31 cellular contexts compared by ENCODE assay signal in genomic region chrX:10006770-10007169, GRCh38. TPM values are rescaled to one million over a fixed set of nuclear protein-coding genes. Genes with fewer than 3 reads are reported as not detected.
"Had no signal": no experiment of that assay in that cellular context is flagged by ENCODE, and none has a peak within 500 bp of the region (broad histone marks: within the 10 kb centered on the region; RNA-seq: fewer than 3 reads in every experiment).

No MANE protein-coding gene starts in this region.

- H3K36me3 ChIP-seq: ascending aorta, cardiac muscle cell, gastroesophageal sphincter, left lung, pancreas, prostate gland, upper lobe of left lung had no signal

- ATAC-seq: effector memory CD8-positive, alpha-beta T cell; gastroesophageal sphincter; left lung; naive thymus-derived CD4-positive, alpha-beta T cell; pancreas; T-cell had no signal

- H3K27ac ChIP-seq: ascending aorta, cardiac muscle cell, coronary artery, gastroesophageal sphincter, left lung, pancreas, prostate gland, upper lobe of left lung, VCaP had no signal

- H3K36me3 Mint-ChIP-seq: activated naive CD4-positive, alpha-beta T cell treated with anti-CD3 and anti-CD28 coated beads, Interleukin-2, amount 10 ng/mL, durations not matched to agents 7 days and 5 days; activated naive CD8-positive, alpha-beta T cell treated with anti-CD3 and anti-CD28 coated beads, Interleukin-2, amount 10 ng/mL, durations not matched to agents 7 days and 5 days; brain; immature natural killer cell; T-cell had no signal

- H3K9me3 Mint-ChIP-seq: activated naive CD4-positive, alpha-beta T cell treated with anti-CD3 and anti-CD28 coated beads, Interleukin-2, amount 10 ng/mL, durations not matched to agents 7 days and 5 days; activated naive CD8-positive, alpha-beta T cell treated with anti-CD3 and anti-CD28 coated beads, Interleukin-2, amount 10 ng/mL, durations not matched to agents 7 days and 5 days; effector memory CD8-positive, alpha-beta T cell; immature natural killer cell; naive thymus-derived CD4-positive, alpha-beta T cell; stimulated activated naive CD8-positive, alpha-beta T cell treated with anti-CD3 and anti-CD28 coated beads, Interleukin-15, Interleukin-2, amounts not matched to agents 100 ng/mL and 50 ng/mL, for 24 hours; T-cell had no signal

- H3K4me3 Mint-ChIP-seq: activated naive CD4-positive, alpha-beta T cell treated with anti-CD3 and anti-CD28 coated beads, Interleukin-2, amount 10 ng/mL, durations not matched to agents 7 days and 5 days; activated naive CD8-positive, alpha-beta T cell treated with anti-CD3 and anti-CD28 coated beads, Interleukin-2, amount 10 ng/mL, durations not matched to agents 7 days and 5 days; brain; effector memory CD8-positive, alpha-beta T cell; immature natural killer cell; naive thymus-derived CD4-positive, alpha-beta T cell; stimulated activated naive CD8-positive, alpha-beta T cell treated with anti-CD3 and anti-CD28 coated beads, Interleukin-15, Interleukin-2, amounts not matched to agents 100 ng/mL and 50 ng/mL, for 24 hours; T-cell had no signal

- H3K4me3 ChIP-seq: ascending aorta, cardiac muscle cell, coronary artery, gastroesophageal sphincter, left lung, pancreas, prostate gland, upper lobe of left lung had no signal

- H3K27me3 ChIP-seq: ascending aorta, cardiac muscle cell, gastroesophageal sphincter, left lung, pancreas, upper lobe of left lung had no signal

- H3K27me3 Mint-ChIP-seq: effector memory CD8-positive, alpha-beta T cell; stimulated activated naive CD8-positive, alpha-beta T cell treated with anti-CD3 and anti-CD28 coated beads, Interleukin-15, Interleukin-2, amounts not matched to agents 100 ng/mL and 50 ng/mL, for 24 hours had no signal

- H3K9me3 ChIP-seq: ascending aorta, gastroesophageal sphincter, left lung, pancreas, prostate gland, upper lobe of left lung had no signal

- DNase-seq: activated CD4-positive, alpha-beta T cell treated with anti-CD3 and anti-CD28 coated beads for 4 hours; activated CD4-positive, alpha-beta T cell treated with anti-CD3 and anti-CD28 coated beads, Interleukin-2, amount 50 U/mL, for 4 hours; activated effector memory CD4-positive, alpha-beta T cell treated with anti-CD3 and anti-CD28 coated beads, Interleukin-2, amount 50 U/mL, for 16 hours; activated naive CD4-positive, alpha-beta T cell treated with anti-CD3 and anti-CD28 coated beads, Interleukin-2, amount 10 ng/mL, durations not matched to agents 7 days and 5 days; activated naive CD8-positive, alpha-beta T cell treated with anti-CD3 and anti-CD28 coated beads, Interleukin-2, amount 10 ng/mL, durations not matched to agents 7 days and 5 days; effector memory CD8-positive, alpha-beta T cell; hypothalamus; immature natural killer cell; kidney glomerular epithelial cell; left lung; midbrain; naive thymus-derived CD4-positive, alpha-beta T cell; nucleus accumbens; pancreas; retina; stimulated activated CD4-positive, alpha-beta T cell treated with anti-CD3 and anti-CD28 coated beads, Interleukin-4, amount 100 ng/mL, for 1 hour; substantia nigra; T-cell; upper lobe of left lung had no signal

- H3K4me1 ChIP-seq: ascending aorta, pancreas, prostate gland had no signal

- H3K27ac Mint-ChIP-seq: activated naive CD4-positive, alpha-beta T cell treated with anti-CD3 and anti-CD28 coated beads, Interleukin-2, amount 10 ng/mL, durations not matched to agents 7 days and 5 days; activated naive CD8-positive, alpha-beta T cell treated with anti-CD3 and anti-CD28 coated beads, Interleukin-2, amount 10 ng/mL, durations not matched to agents 7 days and 5 days; brain; effector memory CD8-positive, alpha-beta T cell; immature natural killer cell; naive thymus-derived CD4-positive, alpha-beta T cell; stimulated activated naive CD8-positive, alpha-beta T cell treated with anti-CD3 and anti-CD28 coated beads, Interleukin-15, Interleukin-2, amounts not matched to agents 100 ng/mL and 50 ng/mL, for 24 hours; T-cell had no signal

RNA-seq across cellular contexts. Expression of gene CLDN34, which starts 39.6 kb away (rescaled TPM):
- total RNA-seq: activated naive CD8-positive, alpha-beta T cell treated with anti-CD3 and anti-CD28 coated beads, Interleukin-2, amount 10 ng/mL, durations not matched to agents 7 days and 5 days; ascending aorta; cardiac muscle cell; fibroblast of lung; fibroblast of villous mesenchyme; gastroesophageal sphincter; naive thymus-derived CD4-positive, alpha-beta T cell; skeletal muscle tissue; T-cell had no signal
- polyA plus RNA-seq: cardiac muscle cell; fibroblast of lung; immature natural killer cell; naive thymus-derived CD4-positive, alpha-beta T cell; neural cell had no signal
